8 cellular contexts compared by ENCODE assay signal in genomic region chr14:102086346-102086971, GRCh38. TPM values are rescaled to one million over a fixed set of nuclear protein-coding genes. Genes with fewer than 3 reads are reported as not detected.
DNase-seq lines count a peak whose midpoint lies in the region; ATAC-seq and TF ChIP-seq lines count a peak whose summit lies in the region.

No MANE protein-coding gene starts in this region.

- in situ Hi-C loops in KBM-7 (cut with MboI; ENCODE audit: low pct_unique_long_range_greater_than_20kb, low sequenced_read_pairs) = no loop called here

- H3K36me3 Mint-ChIP-seq in CD8-positive, alpha-beta memory T cell = peaks cover 18 to 54% (median 32%) of the 10 kb centered on the region in 3 donors
- H3K36me3 Mint-ChIP-seq in WTC11 = peaks cover 49% of the 10 kb centered on the region

- H3K27me3 ChIP-seq in CD8-positive, alpha-beta memory T cell (ENCODE audit: insufficient read depth, low read length, poor library complexity, severe bottlenecking) = no peaks in the 10 kb centered on the region
- no peaks in the 10 kb centered on the region for H3K27me3 ChIP-seq in colonic mucosa
- H3K27me3 ChIP-seq in right lobe of liver = no peaks in the 10 kb centered on the region

- peak overlapping the region; percentile 96 to 100 (median 99) for H3K27ac Mint-ChIP-seq in CD8-positive, alpha-beta memory T cell
- H3K27ac Mint-ChIP-seq in WTC11 = peak overlapping the region; percentile 96

- DNase-seq in CD8-positive, alpha-beta memory T cell = peak; percentile 60 to 85 (median 78)
- peak; percentile 47 for DNase-seq in KBM-7
- no peak for DNase-seq in WTC11 (ENCODE audit: low spot score)
- peak; percentile 50 for DNase-seq in colonic mucosa
- peak in 1 of 3 donors; percentile 61 for DNase-seq in right lobe of liver
- DNase-seq in stimulated activated CD4-positive, alpha-beta T cell treated with anti-CD3 and anti-CD28 coated beads, TNF-alpha, amount 100 ng/mL, for 4 hours (ENCODE audit: low read depth in 3 of 3) = peak in 2 of 3 experiments; percentile 38 to 41
- no peak for DNase-seq in GOT3 (lab: John Stamatoyannopoulos, UW)

- no peaks in the 10 kb centered on the region for H3K9me3 Mint-ChIP-seq in CD8-positive, alpha-beta memory T cell
- H3K9me3 Mint-ChIP-seq in WTC11 = no peaks in the 10 kb centered on the region

- 2% methylated on average over 13 of the region's 73 CpGs for WGBS in right lobe of liver (ENCODE audit: insufficient coverage, low coverage, low lambda C conversion rate, missing lambda C conversion rate)

- peak overlapping the region; percentile 78 to 99 for H3K9ac ChIP-seq in colonic mucosa (ENCODE audit: low read depth in 2 of 2, low read length in 2 of 2)

- POLR2A ChIA-PET in CD8-positive, alpha-beta memory T cell (lab: Charles Lee) = interaction anchor here (0.8 to 1.2 kb wide), 3 partner anchors 23 to 138 kb away, joined by 3 to 4 read pairs (median 3); no protein-coding TSS in a partner anchor
- POLR2A ChIA-PET in WTC11 (lab: Charles Lee) = interaction anchor here (1.1 kb wide), 1 partner anchor 58 kb away, joined by 3 read pairs; no protein-coding TSS in a partner anchor

- peak; percentile 22 for ATAC-seq in GM21381 (IDR thresholded peaks at IDR 0.05; ENCODE audit: unreplicated experiment)
- ATAC-seq in WTC11 = no peak
- ATAC-seq in right lobe of liver = peak; percentile 3 to 33 (median 18)

- peaks cover 0 to 13% of the 10 kb centered on the region in 2 donors for H3K27me3 Mint-ChIP-seq in CD8-positive, alpha-beta memory T cell
- no peaks in the 10 kb centered on the region for H3K27me3 Mint-ChIP-seq in WTC11 (ENCODE audit: low read depth)

- H3K27ac ChIP-seq in CD8-positive, alpha-beta memory T cell (ENCODE audit: low read depth, low read length) = peak overlapping the region; percentile 95
- H3K27ac ChIP-seq in colonic mucosa (peak overlapping the region; percentile 99), right lobe of liver (peak overlapping the region; percentile 100)

- TF ChIP-seq POLR2A in right lobe of liver (IDR thresholded peaks at IDR 0.05) = no peak

- CTCF ChIA-PET in CD8-positive, alpha-beta memory T cell (lab: Charles Lee) = interaction anchor here (0.8 to 1.6 kb wide), 2 partner anchors 16 to 231 kb away, joined by 3 read pairs; no protein-coding TSS in a partner anchor
- CTCF ChIA-PET in WTC11 (lab: Charles Lee) = no interaction called here

- no peaks in the 10 kb centered on the region for H3K9me3 ChIP-seq in CD8-positive, alpha-beta memory T cell (ENCODE audit: low read length)
- H3K9me3 ChIP-seq in colonic mucosa = no peaks in the 10 kb centered on the region
- no peaks in the 10 kb centered on the region for H3K9me3 ChIP-seq in right lobe of liver

- H3K36me3 ChIP-seq in CD8-positive, alpha-beta memory T cell (ENCODE audit: insufficient read depth, low read length) = peaks cover 43% of the 10 kb centered on the region
- H3K36me3 ChIP-seq in colonic mucosa (peaks cover 21% of the 10 kb centered on the region), right lobe of liver (peaks cover 29 to 45% (median 34%) of the 10 kb centered on the region in 4 donors)

- peaks cover 65 to 70% (median 70%) of the 10 kb centered on the region in 3 donors for H3K4me1 Mint-ChIP-seq in CD8-positive, alpha-beta memory T cell
- H3K4me1 Mint-ChIP-seq in WTC11 = peaks cover 53% of the 10 kb centered on the region

- intact Hi-C loops in colonic mucosa (cut with DNase I) (no loop called here), right lobe of liver (cut with DNase I) (no loop called here)

- TF ChIP-seq CTCF in WTC11 (IDR thresholded peaks at IDR 0.05) (no peak), colonic mucosa (IDR thresholded peaks at IDR 0.05) (no peak), right lobe of liver (IDR thresholded peaks at IDR 0.05) (no peak)

- H3K4me3 Mint-ChIP-seq in CD8-positive, alpha-beta memory T cell = peak overlapping the region; percentile 92 to 99 (median 98)
- H3K4me3 Mint-ChIP-seq in WTC11 = peak overlapping the region; percentile 97

- peak overlapping the region; percentile 90 for H3K4me3 ChIP-seq in CD8-positive, alpha-beta memory T cell (ENCODE audit: low read length)
- H3K4me3 ChIP-seq in colonic mucosa = peak overlapping the region; percentile 67
- peak overlapping the region; percentile 69 to 77 (median 71) for H3K4me3 ChIP-seq in right lobe of liver

- H3K4me1 ChIP-seq in CD8-positive, alpha-beta memory T cell (ENCODE audit: insufficient read depth, low read length) = peaks cover 57% of the 10 kb centered on the region
- H3K4me1 ChIP-seq in colonic mucosa (peaks cover 12% of the 10 kb centered on the region), right lobe of liver (peaks cover 0 to 51% (median 12%) of the 10 kb centered on the region in 4 donors)

TF ChIP-seq in WTC11, 78 proteins besides CTCF, POLR2A, EP300 and RAD21 (continues in another document):
- TF ChIP-seq CREM (CRISPR knock-in tag; IDR thresholded peaks at IDR 0.05) (no peak), GTF2I (CRISPR knock-in tag; conservative IDR thresholded peaks at IDR 0.05) (no peak), ESRRA (CRISPR knock-in tag; IDR thresholded peaks at IDR 0.05; ENCODE audit: borderline replicate concordance) (no peak), MXD4 (CRISPR knock-in tag; IDR thresholded peaks at IDR 0.05; ENCODE audit: borderline replicate concordance) (no peak), KAT7 (CRISPR knock-in tag; IDR thresholded peaks at IDR 0.05; ENCODE audit: borderline replicate concordance) (no peak), E2F4 (CRISPR knock-in tag; IDR thresholded peaks at IDR 0.05; ENCODE audit: borderline replicate concordance, low read depth) (peak; percentile 36; the same call in 1 of the 2 replicates), AR (CRISPR knock-in tag; IDR thresholded peaks at IDR 0.05) (no peak), FOXP1 (CRISPR knock-in tag; IDR thresholded peaks at IDR 0.05; ENCODE audit: borderline replicate concordance) (peak; percentile 16; the same call in 1 of the 2 replicates), TCF7 (CRISPR knock-in tag; IDR thresholded peaks at IDR 0.05; ENCODE audit: low read depth) (0 out of 2 replicates have a peak, but pooled peaks have one; percentile 26), NFATC4 (CRISPR knock-in tag; IDR thresholded peaks at IDR 0.05) (no peak), CDX4 (CRISPR knock-in tag; IDR thresholded peaks at IDR 0.05; ENCODE audit: borderline replicate concordance) (no peak; the same call in 1 of the 2 replicates), NFYB (CRISPR knock-in tag; conservative IDR thresholded peaks at IDR 0.05; ENCODE audit: low read depth) (0 out of 2 replicates have a peak, but pooled peaks have one; percentile 17)
- TF ChIP-seq, protein P1, sequence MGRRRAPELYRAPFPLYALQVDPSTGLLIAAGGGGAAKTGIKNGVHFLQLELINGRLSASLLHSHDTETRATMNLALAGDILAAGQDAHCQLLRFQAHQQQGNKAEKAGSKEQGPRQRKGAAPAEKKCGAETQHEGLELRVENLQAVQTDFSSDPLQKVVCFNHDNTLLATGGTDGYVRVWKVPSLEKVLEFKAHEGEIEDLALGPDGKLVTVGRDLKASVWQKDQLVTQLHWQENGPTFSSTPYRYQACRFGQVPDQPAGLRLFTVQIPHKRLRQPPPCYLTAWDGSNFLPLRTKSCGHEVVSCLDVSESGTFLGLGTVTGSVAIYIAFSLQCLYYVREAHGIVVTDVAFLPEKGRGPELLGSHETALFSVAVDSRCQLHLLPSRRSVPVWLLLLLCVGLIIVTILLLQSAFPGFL (CRISPR knock-in tag; IDR thresholded peaks at IDR 0.05; ENCODE audit: borderline replicate concordance) = no peak

RNA-seq across cellular contexts. Expression of gene HSP90AA1, which starts 0.4 kb away (rescaled TPM):
- 1,000 to 10,000 TPM; 1,459 to 1,586 TPM for total RNA-seq in CD8-positive, alpha-beta memory T cell
- 579 TPM for polyA plus RNA-seq in CD8-positive, alpha-beta memory T cell
- 808 to 842 TPM (median 832 TPM) in 3 replicates for total RNA-seq in WTC11 (2021)
- 1,000 to 10,000 TPM in 1 of 2 donors, 100 to 1,000 TPM in 1; 357 to 1,349 TPM for total RNA-seq in colonic mucosa
- 100 to 1,000 TPM; 118 to 672 (median 325) TPM for total RNA-seq in right lobe of liver

RNA-seq across cellular contexts. Expression of gene WDR20, which starts 53.2 kb away (rescaled TPM):
- total RNA-seq in CD8-positive, alpha-beta memory T cell = 10 to 100 TPM; 32.8 to 35.2 TPM
- polyA plus RNA-seq in CD8-positive, alpha-beta memory T cell = 16.8 TPM
- total RNA-seq in WTC11 (2021) (25.6 to 27.5 TPM (median 25.9 TPM) in 3 replicates), colonic mucosa (10 to 100 TPM; 30.0 to 31.2 TPM), right lobe of liver (10 to 100 TPM in 5 of 6 experiments, 1 to 10 TPM in 1; 6.3 to 14.7 (median 12.4) TPM)

Comparison
In these comparisons a context has a peak if more than half of its experiments do, and no peak if none do; other contexts are left out.
1. DNase-seq: peak in CD8-positive, alpha-beta memory T cell (5 of 5), KBM-7 (single experiment), colonic mucosa (single experiment) and stimulated activated CD4-positive, alpha-beta T cell treated with anti-CD3 and anti-CD28 coated beads, TNF-alpha, amount 100 ng/mL, for 4 hours (2 of 3); none in WTC11 (single experiment) and GOT3 (single experiment).
2. Peak in every context shown above with its lines, with median percentiles within 50 percentile points of each other: H3K27ac ChIP-seq and H3K4me3 ChIP-seq.